ENCODE assay signal across 8 cellular contexts in the genomic region with DNA sequence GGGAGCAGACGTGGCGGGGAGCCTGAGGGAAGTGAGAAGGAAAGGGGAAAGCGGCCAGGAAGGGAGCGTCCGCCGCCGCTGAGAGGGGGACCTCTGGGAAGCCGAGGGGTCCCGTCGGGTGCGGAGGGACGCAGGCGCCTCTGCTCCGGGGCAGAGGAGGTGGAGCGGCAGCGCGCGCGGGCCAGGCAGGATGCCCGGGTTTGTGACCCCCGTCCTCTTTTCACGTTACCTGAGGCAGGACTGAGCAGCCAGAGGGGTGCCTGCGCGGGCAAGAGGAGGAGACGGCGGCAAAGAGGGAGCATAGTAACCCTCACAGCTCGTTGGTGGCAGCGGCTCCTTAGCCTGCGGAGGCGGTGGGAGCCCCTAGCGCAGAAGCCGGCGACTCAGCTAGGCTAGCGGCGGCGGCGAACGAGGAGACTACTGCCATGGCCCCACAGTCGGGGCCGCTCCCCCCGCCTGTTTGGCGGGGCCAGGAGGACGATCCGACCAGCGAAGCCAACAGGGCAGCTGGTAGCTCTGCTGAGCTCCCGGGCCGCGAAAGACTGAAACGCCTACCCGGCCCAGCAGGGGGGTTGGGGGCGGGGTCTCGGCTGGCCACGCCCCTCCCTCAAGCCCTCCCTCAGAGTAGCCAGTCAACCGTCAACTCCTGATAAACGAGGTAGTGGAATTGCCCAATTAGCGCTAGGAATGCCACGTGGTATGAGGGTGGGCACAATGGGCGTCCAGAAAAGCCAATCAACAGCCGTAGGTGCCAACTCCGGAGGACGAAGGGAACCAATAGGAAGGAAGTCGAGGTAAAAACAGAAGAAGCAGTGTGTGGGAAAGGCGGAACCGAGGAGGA. TPM values are rescaled to one million over a fixed set of nuclear protein-coding genes. Genes with fewer than 3 reads are reported as not detected.
DNase-seq lines count a peak whose midpoint lies in the region; ATAC-seq and TF ChIP-seq lines count a peak whose summit lies in the region.

A gene with protein sequence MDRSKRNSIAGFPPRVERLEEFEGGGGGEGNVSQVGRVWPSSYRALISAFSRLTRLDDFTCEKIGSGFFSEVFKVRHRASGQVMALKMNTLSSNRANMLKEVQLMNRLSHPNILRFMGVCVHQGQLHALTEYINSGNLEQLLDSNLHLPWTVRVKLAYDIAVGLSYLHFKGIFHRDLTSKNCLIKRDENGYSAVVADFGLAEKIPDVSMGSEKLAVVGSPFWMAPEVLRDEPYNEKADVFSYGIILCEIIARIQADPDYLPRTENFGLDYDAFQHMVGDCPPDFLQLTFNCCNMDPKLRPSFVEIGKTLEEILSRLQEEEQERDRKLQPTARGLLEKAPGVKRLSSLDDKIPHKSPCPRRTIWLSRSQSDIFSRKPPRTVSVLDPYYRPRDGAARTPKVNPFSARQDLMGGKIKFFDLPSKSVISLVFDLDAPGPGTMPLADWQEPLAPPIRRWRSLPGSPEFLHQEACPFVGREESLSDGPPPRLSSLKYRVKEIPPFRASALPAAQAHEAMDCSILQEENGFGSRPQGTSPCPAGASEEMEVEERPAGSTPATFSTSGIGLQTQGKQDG (minus strand): TSS at position 541 of the 841 bp plus-strand sequence. CDS start 33,378 bp downstream, outside the sequence.

- no peaks in the 10 kb centered on the region for H3K27me3 Mint-ChIP-seq in CD4-positive, alpha-beta memory T cell

- peaks cover 5 to 13% (median 10%) of the 10 kb centered on the region in 4 donors for H3K4me1 Mint-ChIP-seq in CD4-positive, alpha-beta memory T cell

- peaks cover 22% of the 10 kb centered on the region for H3K4me1 ChIP-seq in CD4-positive, alpha-beta memory T cell (ENCODE audit: insufficient read depth, low read length)
- H3K4me1 ChIP-seq in right lobe of liver, result peaks cover 0 to 16% (median 0%) of the 10 kb centered on the region in 4 donors

- H3K9me3 ChIP-seq in CD4-positive, alpha-beta memory T cell (ENCODE audit: control insufficient read depth in 1 of 2, low read length in 2 of 2), result no peaks in the 10 kb centered on the region
- no peaks in the 10 kb centered on the region for H3K9me3 ChIP-seq in right lobe of liver

- no peak within 1 kb of the TSS for H3K27ac Mint-ChIP-seq in CD4-positive, alpha-beta memory T cell

- intact Hi-C loops in CD4-positive, alpha-beta memory T cell (cut with micrococcal nuclease), result loop anchor here (1.0 to 10.0 kb wide), 8 partner anchors 9 to 759 kb away; partner anchors contain the start of genes BEST4, CCDC163, EIF2B3 and MMACHC
- intact Hi-C loops in right lobe of liver (cut with DNase I), result loop anchor here (5.0 to 10.0 kb wide), 2 partner anchors 134 to 476 kb away; partner anchors contain the start of genes HECTD3 (in 1 of the 2) and UROD (in 1 of the 2)

- CTCF ChIA-PET in CD4-positive, alpha-beta memory T cell (lab: Charles Lee; ENCODE audit: partially characterized antibody), result interaction anchor here (0.6 to 8.7 kb wide), 15 partner anchors 10 to 775 kb away, joined by 3 to 159 read pairs (median 25); partner anchors contain the start of genes CCDC163, EIF2B3, HECTD3 and MMACHC

- H3K4me3 Mint-ChIP-seq in CD4-positive, alpha-beta memory T cell, result no peak within 1 kb of the TSS

- peak within 1 kb of the TSS; percentile 68 for H3K27ac ChIP-seq in CD4-positive, alpha-beta memory T cell (ENCODE audit: low read depth, low read length)
- peak within 1 kb of the TSS; percentile 71 to 89 (median 81) for H3K27ac ChIP-seq in right lobe of liver

- peak in 1 of 4 donors; percentile 47 for TF ChIP-seq CTCF in right lobe of liver (IDR thresholded peaks at IDR 0.05)

- POLR2A ChIA-PET in CD4-positive, alpha-beta memory T cell (lab: Charles Lee; ENCODE audit: partially characterized antibody), result interaction anchor here (0.8 to 6.6 kb wide), 21 partner anchors 10 to 769 kb away, joined by 3 to 53 read pairs (median 5); partner anchors contain the start of genes AKR1A1, CCDC163, EIF2B3 and GPBP1L1

- WGBS in right lobe of liver (ENCODE audit: insufficient coverage, low coverage, low lambda C conversion rate, missing lambda C conversion rate), result 0% methylated on average over 19 of the region's 64 CpGs

- H3K4me3 ChIP-seq in CD4-positive, alpha-beta memory T cell (ENCODE audit: low read length in 2 of 2), result peak within 1 kb of the TSS; percentile 71 to 79
- peak within 1 kb of the TSS; percentile 61 to 94 (median 79) for H3K4me3 ChIP-seq in right lobe of liver

- no peaks in the 10 kb centered on the region for H3K36me3 ChIP-seq in CD4-positive, alpha-beta memory T cell (ENCODE audit: insufficient read depth, low read length)
- no peaks in the 10 kb centered on the region for H3K36me3 ChIP-seq in right lobe of liver

- peak; percentile 97 to 100 (median 99) for DNase-seq in CD4-positive, alpha-beta memory T cell
- DNase-seq in NCI-H748 (lab: John Stamatoyannopoulos, UW; ENCODE audit: unreplicated experiment) (peak; percentile 100), ecto neural progenitor cell (ENCODE audit: low spot score) (peak; percentile 98), right lobe of liver (peak; percentile 95 to 99 (median 97))
- peak; percentile 93 for DNase-seq in activated CD4-positive, alpha-beta T cell treated with anti-CD3 and anti-CD28 coated beads, Interleukin-2, amount 50 U/mL, for 4 hours
- DNase-seq in stimulated activated CD4-positive, alpha-beta T cell treated with anti-CD3 and anti-CD28 coated beads, Interleukin-4, amount 100 ng/mL, for 24 hours, result peak; percentile 96

- peak; percentile 95 for TF ChIP-seq POLR2A in right lobe of liver (IDR thresholded peaks at IDR 0.05)

- H3K9me3 Mint-ChIP-seq in CD4-positive, alpha-beta memory T cell, result no peaks in the 10 kb centered on the region

- no peaks in the 10 kb centered on the region for H3K27me3 ChIP-seq in CD4-positive, alpha-beta memory T cell (ENCODE audit: insufficient read depth, low read length)
- no peaks in the 10 kb centered on the region for H3K27me3 ChIP-seq in right lobe of liver

- peak; percentile 80 for ATAC-seq in GM19438 (IDR thresholded peaks at IDR 0.05; ENCODE audit: low read depth, unreplicated experiment)
- peak; percentile 82 for ATAC-seq in HG03565 (IDR thresholded peaks at IDR 0.05; ENCODE audit: unreplicated experiment)
- ATAC-seq in right lobe of liver, result peak; percentile 94 to 97 (median 96)

- H3K36me3 Mint-ChIP-seq in CD4-positive, alpha-beta memory T cell, result peaks cover 0 to under 1% of the 10 kb centered on the region in 2 donors

RNA-seq across cellular contexts. Expression of the gene that starts here (rescaled TPM):
- total RNA-seq in CD4-positive, alpha-beta memory T cell, result 1 to 10 TPM; 7.5 to 7.7 TPM
- polyA plus RNA-seq in CD4-positive, alpha-beta memory T cell, result 1 to 10 TPM; 4.5 to 4.9 TPM
- 1 to 10 TPM; 2.7 to 5.5 (median 4.3) TPM for total RNA-seq in right lobe of liver

Comparison
In these comparisons a context has a peak if more than half of its experiments do, and no peak if none do; other contexts are left out.
1. Peak in every context shown above with its lines: DNase-seq, ATAC-seq, H3K4me3 ChIP-seq and H3K27ac ChIP-seq.